ENCODE assay signal across 1 cellular context in genomic region chr5:172722309-172722815, GRCh38.
TF ChIP-seq lines count a peak whose summit lies in the region.

No MANE protein-coding gene starts in this region.

TF ChIP-seq in WTC11, 78 proteins besides CTCF, POLR2A, EP300 and RAD21 (continued from another document):
- TF ChIP-seq, protein P1, sequence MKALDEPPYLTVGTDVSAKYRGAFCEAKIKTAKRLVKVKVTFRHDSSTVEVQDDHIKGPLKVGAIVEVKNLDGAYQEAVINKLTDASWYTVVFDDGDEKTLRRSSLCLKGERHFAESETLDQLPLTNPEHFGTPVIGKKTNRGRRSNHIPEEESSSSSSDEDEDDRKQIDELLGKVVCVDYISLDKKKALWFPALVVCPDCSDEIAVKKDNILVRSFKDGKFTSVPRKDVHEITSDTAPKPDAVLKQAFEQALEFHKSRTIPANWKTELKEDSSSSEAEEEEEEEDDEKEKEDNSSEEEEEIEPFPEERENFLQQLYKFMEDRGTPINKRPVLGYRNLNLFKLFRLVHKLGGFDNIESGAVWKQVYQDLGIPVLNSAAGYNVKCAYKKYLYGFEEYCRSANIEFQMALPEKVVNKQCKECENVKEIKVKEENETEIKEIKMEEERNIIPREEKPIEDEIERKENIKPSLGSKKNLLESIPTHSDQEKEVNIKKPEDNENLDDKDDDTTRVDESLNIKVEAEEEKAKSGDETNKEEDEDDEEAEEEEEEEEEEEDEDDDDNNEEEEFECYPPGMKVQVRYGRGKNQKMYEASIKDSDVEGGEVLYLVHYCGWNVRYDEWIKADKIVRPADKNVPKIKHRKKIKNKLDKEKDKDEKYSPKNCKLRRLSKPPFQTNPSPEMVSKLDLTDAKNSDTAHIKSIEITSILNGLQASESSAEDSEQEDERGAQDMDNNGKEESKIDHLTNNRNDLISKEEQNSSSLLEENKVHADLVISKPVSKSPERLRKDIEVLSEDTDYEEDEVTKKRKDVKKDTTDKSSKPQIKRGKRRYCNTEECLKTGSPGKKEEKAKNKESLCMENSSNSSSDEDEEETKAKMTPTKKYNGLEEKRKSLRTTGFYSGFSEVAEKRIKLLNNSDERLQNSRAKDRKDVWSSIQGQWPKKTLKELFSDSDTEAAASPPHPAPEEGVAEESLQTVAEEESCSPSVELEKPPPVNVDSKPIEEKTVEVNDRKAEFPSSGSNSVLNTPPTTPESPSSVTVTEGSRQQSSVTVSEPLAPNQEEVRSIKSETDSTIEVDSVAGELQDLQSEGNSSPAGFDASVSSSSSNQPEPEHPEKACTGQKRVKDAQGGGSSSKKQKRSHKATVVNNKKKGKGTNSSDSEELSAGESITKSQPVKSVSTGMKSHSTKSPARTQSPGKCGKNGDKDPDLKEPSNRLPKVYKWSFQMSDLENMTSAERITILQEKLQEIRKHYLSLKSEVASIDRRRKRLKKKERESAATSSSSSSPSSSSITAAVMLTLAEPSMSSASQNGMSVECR (CRISPR knock-in tag; IDR thresholded peaks at IDR 0.05; ENCODE audit: borderline replicate concordance): no peak
- no peak for TF ChIP-seq HMGA2 (CRISPR knock-in tag; IDR thresholded peaks at IDR 0.05)
- TF ChIP-seq ZBTB21 (CRISPR knock-in tag; IDR thresholded peaks at IDR 0.05; ENCODE audit: borderline replicate concordance): no peak
- TF ChIP-seq FOXK1 (CRISPR knock-in tag; IDR thresholded peaks at IDR 0.05): no peak
- no peak for TF ChIP-seq ATF6 (CRISPR knock-in tag; IDR thresholded peaks at IDR 0.05)
- no peak for TF ChIP-seq FOXP4 (CRISPR knock-in tag; IDR thresholded peaks at IDR 0.05)
- no peak for TF ChIP-seq AFF4 (CRISPR knock-in tag; IDR thresholded peaks at IDR 0.05; ENCODE audit: borderline replicate concordance)
- TF ChIP-seq, protein P2, sequence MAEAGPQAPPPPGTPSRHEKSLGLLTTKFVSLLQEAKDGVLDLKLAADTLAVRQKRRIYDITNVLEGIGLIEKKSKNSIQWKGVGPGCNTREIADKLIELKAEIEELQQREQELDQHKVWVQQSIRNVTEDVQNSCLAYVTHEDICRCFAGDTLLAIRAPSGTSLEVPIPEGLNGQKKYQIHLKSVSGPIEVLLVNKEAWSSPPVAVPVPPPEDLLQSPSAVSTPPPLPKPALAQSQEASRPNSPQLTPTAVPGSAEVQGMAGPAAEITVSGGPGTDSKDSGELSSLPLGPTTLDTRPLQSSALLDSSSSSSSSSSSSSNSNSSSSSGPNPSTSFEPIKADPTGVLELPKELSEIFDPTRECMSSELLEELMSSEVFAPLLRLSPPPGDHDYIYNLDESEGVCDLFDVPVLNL (CRISPR knock-in tag; IDR thresholded peaks at IDR 0.05; ENCODE audit: borderline replicate concordance, low read depth): no peak
- TF ChIP-seq TEAD4 (CRISPR knock-in tag; IDR thresholded peaks at IDR 0.05): no peak
- TF ChIP-seq, protein P3, sequence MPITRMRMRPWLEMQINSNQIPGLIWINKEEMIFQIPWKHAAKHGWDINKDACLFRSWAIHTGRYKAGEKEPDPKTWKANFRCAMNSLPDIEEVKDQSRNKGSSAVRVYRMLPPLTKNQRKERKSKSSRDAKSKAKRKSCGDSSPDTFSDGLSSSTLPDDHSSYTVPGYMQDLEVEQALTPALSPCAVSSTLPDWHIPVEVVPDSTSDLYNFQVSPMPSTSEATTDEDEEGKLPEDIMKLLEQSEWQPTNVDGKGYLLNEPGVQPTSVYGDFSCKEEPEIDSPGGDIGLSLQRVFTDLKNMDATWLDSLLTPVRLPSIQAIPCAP (CRISPR knock-in tag; IDR thresholded peaks at IDR 0.05): no peak
- TF ChIP-seq NFATC4 (CRISPR knock-in tag; IDR thresholded peaks at IDR 0.05): no peak
